Comparison of ENCODE assay signal across 3 cellular contexts in genomic region chr17:53757116-53757515, GRCh38.
DNase-seq lines count a peak whose midpoint lies in the region; ATAC-seq lines count a peak whose summit lies in the region.
"Not testable (repeated sequence)": the region's sequence is repeated elsewhere in the genome, so short reads cannot be mapped to it uniquely, and the experiment has no call there.

No MANE protein-coding gene starts in this region.

- peak; percentile 6 for DNase-seq in activated gamma-delta T cell (lab: John Stamatoyannopoulos, UW)
- DNase-seq in Right ventricle myocardium inferior (ENCODE audit: missing footprints), result peak; percentile 57
- peak; percentile 21 for DNase-seq in left ventricle myocardium superior

- ATAC-seq in Right ventricle myocardium inferior, left ventricle myocardium superior: not testable (repeated sequence)

- intact Hi-C loops in Right ventricle myocardium inferior (cut with DNase I); left ventricle myocardium superior (cut with micrococcal nuclease): not testable (repeated sequence)

Comparison
In these comparisons a context has a peak if more than half of its experiments do, and no peak if none do; other contexts are left out.
1. DNase-seq: peak in every context shown above with its lines; median percentile 57 in Right ventricle myocardium inferior; 21 in left ventricle myocardium superior; 6 in activated gamma-delta T cell.